8 cellular contexts compared by ENCODE assay signal in the genomic region with DNA sequence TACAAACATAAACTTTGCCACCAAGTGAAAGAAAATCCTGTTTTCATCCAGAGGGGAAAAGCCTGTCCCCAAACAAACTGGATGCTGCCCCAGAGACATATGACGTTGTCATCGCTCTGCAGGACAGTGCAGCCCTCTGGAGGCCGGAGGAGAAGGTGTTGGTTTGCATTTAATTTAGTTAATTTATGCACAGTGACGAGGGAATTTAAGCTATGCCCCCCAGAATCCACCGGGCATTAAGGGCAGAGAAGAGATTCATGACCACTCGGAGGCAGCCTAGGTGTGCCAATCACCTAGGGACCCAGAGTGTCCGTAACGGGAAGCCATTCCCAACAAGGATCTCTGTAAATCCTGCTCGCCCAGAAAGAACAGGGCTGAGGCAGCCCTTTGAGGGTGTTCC. TPM values are rescaled to one million over a fixed set of nuclear protein-coding genes. Genes with fewer than 3 reads are reported as not detected.
DNase-seq lines count a peak whose midpoint lies in the region; ATAC-seq, FAIRE-seq and TF ChIP-seq lines count a peak whose summit lies in the region.

No MANE protein-coding gene starts in this region.

- no peak overlapping the region for H3K4me3 Mint-ChIP-seq in activated CD4-positive, alpha-beta memory T cell treated with anti-CD3 and anti-CD28 coated beads, Interleukin-2, amount 10 ng/mL, durations not matched to agents 7 days and 5 days

- no peaks in the 10 kb centered on the region for H3F3A ChIP-seq in DOHH2 (ENCODE audit: control insufficient read depth, insufficient read depth)

- H3K4me3 ChIP-seq in DOHH2 (ENCODE audit: low read length) (no peak overlapping the region), IMR-90 (ENCODE audit: insufficient read depth, low read depth, low read length) (no peak overlapping the region), bronchial epithelial cell (ENCODE audit: low read depth, low read length) (peak overlapping the region; percentile 19), liver (ENCODE audit: low read depth in 1 of 3, low read length in 3 of 3) (peak overlapping the region in 2 of 3 donors; percentile 39 to 69)

- no peaks in the 10 kb centered on the region for H3K9me2 ChIP-seq in DOHH2 (replicated peaks; ENCODE audit: control insufficient read depth, low read length)

- H3K36me3 Mint-ChIP-seq in activated CD4-positive, alpha-beta memory T cell treated with anti-CD3 and anti-CD28 coated beads, Interleukin-2, amount 10 ng/mL, durations not matched to agents 7 days and 5 days (ENCODE audit: low read depth), result no peaks in the 10 kb centered on the region

- H3K27ac ChIP-seq in DOHH2 (ENCODE audit: low read depth, low read length) (no peak overlapping the region), IMR-90 (ENCODE audit: insufficient read depth, low read length) (no peak overlapping the region; the same call in 1 of the 2 replicates), liver (ENCODE audit: low read depth in 1 of 2, low read length in 2 of 2) (peak overlapping the region; percentile 83 to 86)

- H3K4me1 ChIP-seq in DOHH2 (ENCODE audit: control insufficient read depth, low read length), result peaks cover 37% of the 10 kb centered on the region
- peaks cover 23% of the 10 kb centered on the region for H3K4me1 ChIP-seq in IMR-90 (ENCODE audit: control insufficient read depth, insufficient read depth, low read length)
- H3K4me1 ChIP-seq in liver (ENCODE audit: control insufficient read depth in 4 of 4, insufficient read depth in 4 of 4, low read length in 3 of 4), result peaks cover 8 to 57% (median 31%) of the 10 kb centered on the region in 4 donors

- whole genome bisulfite sequencing in IMR-90 (ENCODE audit: extremely low coverage in 2 of 2, insufficient read length in 1 of 2), 2 experiments, result 55% methylated on average over 2 of the region's 9 CpGs; no CpG with 5 or more reads in 1 of the 2 experiments
- WGBS in liver, result 26% methylated on average over 9 of the region's 9 CpGs

- no peak overlapping the region for H2AK9ac ChIP-seq in IMR-90 (replicated peaks; ENCODE audit: low read depth, low read length, poor library complexity)

- H2BK15ac ChIP-seq in IMR-90 (ENCODE audit: low read depth, low read length), result no peak overlapping the region

- no peaks in the 10 kb centered on the region for H3K9me3 ChIP-seq in DOHH2 (ENCODE audit: control insufficient read depth, insufficient read depth, low read length)
- no peaks in the 10 kb centered on the region for H3K9me3 ChIP-seq in IMR-90 (ENCODE audit: control insufficient read depth, insufficient read depth, low read length)
- H3K9me3 ChIP-seq in liver (ENCODE audit: control insufficient read depth in 4 of 4, low read length in 3 of 4), result no peaks in the 10 kb centered on the region

- H3K14ac ChIP-seq in IMR-90 (replicated peaks; ENCODE audit: low read depth, low read length), result no peak overlapping the region

- TF ChIP-seq RAD21 in IMR-90 (IDR thresholded peaks at IDR 0.05; ENCODE audit: low read length) (peak; percentile 31; the same call in 1 of the 2 replicates), liver (IDR thresholded peaks at IDR 0.05) (peak; percentile 78 to 81)

- H3K4me1 Mint-ChIP-seq in activated CD4-positive, alpha-beta memory T cell treated with anti-CD3 and anti-CD28 coated beads, Interleukin-2, amount 10 ng/mL, durations not matched to agents 7 days and 5 days, result no peaks in the 10 kb centered on the region

- H4K91ac ChIP-seq in IMR-90 (ENCODE audit: insufficient read depth, low read depth, low read length), result no peak overlapping the region

- no peaks in the 10 kb centered on the region for H3K36me3 ChIP-seq in DOHH2 (ENCODE audit: control insufficient read depth, low read length)
- peaks cover 4% of the 10 kb centered on the region for H3K36me3 ChIP-seq in IMR-90 (ENCODE audit: control insufficient read depth, insufficient read depth, low read length)
- no peaks in the 10 kb centered on the region for H3K36me3 ChIP-seq in bronchial epithelial cell (ENCODE audit: control insufficient read depth, insufficient read depth, low read length)
- no peaks in the 10 kb centered on the region for H3K36me3 ChIP-seq in liver (ENCODE audit: control insufficient read depth in 4 of 4, insufficient read depth in 3 of 4, low read depth in 1 of 4, low read length in 3 of 4)

- H3K9ac ChIP-seq in IMR-90 (ENCODE audit: low read depth, low read length) (no peak overlapping the region), liver (ENCODE audit: low read depth in 1 of 2, low read length in 2 of 2) (peak overlapping the region; percentile 42 to 84)

- H3K9me1 ChIP-seq in IMR-90 (ENCODE audit: insufficient read depth, low read length), result peaks cover 17% of the 10 kb centered on the region

- H3K4ac ChIP-seq in IMR-90 (ENCODE audit: low read depth, low read length), result no peak overlapping the region

- no peak overlapping the region for H2BK120ac ChIP-seq in IMR-90 (ENCODE audit: low read depth, low read length)

- H3K9me3 Mint-ChIP-seq in activated CD4-positive, alpha-beta memory T cell treated with anti-CD3 and anti-CD28 coated beads, Interleukin-2, amount 10 ng/mL, durations not matched to agents 7 days and 5 days, result no peaks in the 10 kb centered on the region

- no peak overlapping the region for H3K27ac Mint-ChIP-seq in activated CD4-positive, alpha-beta memory T cell treated with anti-CD3 and anti-CD28 coated beads, Interleukin-2, amount 10 ng/mL, durations not matched to agents 7 days and 5 days

- no peak overlapping the region for H2AK5ac ChIP-seq in IMR-90 (ENCODE audit: low read depth, low read length)

- H3K79me2 ChIP-seq in DOHH2 (ENCODE audit: control insufficient read depth, low read length), result no peaks in the 10 kb centered on the region

- no peak for DNase-seq in IMR-90
- peak; percentile 46 for DNase-seq in bronchial epithelial cell (ENCODE audit: low read depth)
- no peak for DNase-seq in HTR-8/SVneo (ENCODE audit: insufficient read length, low spot score)
- no peak for DNase-seq in activated CD4-positive, alpha-beta memory T cell treated with anti-CD3 and anti-CD28 coated beads, Interleukin-2, amount 10 ng/mL, durations not matched to agents 7 days and 5 days
- no peak for DNase-seq in posterior vena cava (ENCODE audit: low spot score)
- DNase-seq in retina, result no peak

- no peak overlapping the region for H4K5ac ChIP-seq in IMR-90 (ENCODE audit: low read depth, low read length)

- H3K27me3 ChIP-seq in DOHH2 (ENCODE audit: control insufficient read depth, low read length) (no peaks in the 10 kb centered on the region), IMR-90 (ENCODE audit: control insufficient read depth, insufficient read depth, low read length) (no peaks in the 10 kb centered on the region), bronchial epithelial cell (ENCODE audit: control insufficient read depth, insufficient read depth, low read length) (no peaks in the 10 kb centered on the region), liver (ENCODE audit: control insufficient read depth in 4 of 4, insufficient read depth in 4 of 4, low read length in 3 of 4) (no peaks in the 10 kb centered on the region)

- no peak overlapping the region for H2BK20ac ChIP-seq in IMR-90 (ENCODE audit: low read depth, low read length)

- H3K56ac ChIP-seq in IMR-90 (ENCODE audit: extremely low read depth, insufficient read depth, low read length), result no peak overlapping the region

- POLR2A ChIA-PET in IMR-90 (lab: Charles Lee; ENCODE audit: unreplicated experiment), result interaction anchor here (0.6 kb wide), 1 partner anchor 46 kb away, joined by 9 read pairs; no protein-coding TSS in a partner anchor
- POLR2A ChIA-PET in activated CD4-positive, alpha-beta memory T cell treated with anti-CD3 and anti-CD28 coated beads, Interleukin-2, amount 10 ng/mL, durations not matched to agents 7 days and 5 days (lab: Charles Lee), result no interaction called here

- FAIRE-seq in bronchial epithelial cell (lab: Jason Lieb, UNC), result no peak
- FAIRE-seq in HTR-8/SVneo (lab: Jason Lieb, UNC), result no peak

- H3K27me3 Mint-ChIP-seq in activated CD4-positive, alpha-beta memory T cell treated with anti-CD3 and anti-CD28 coated beads, Interleukin-2, amount 10 ng/mL, durations not matched to agents 7 days and 5 days, result no peaks in the 10 kb centered on the region

- no peak overlapping the region for H2AFZ ChIP-seq in IMR-90 (replicated peaks; ENCODE audit: low read length, poor library complexity)

- TF ChIP-seq CTCF in DOHH2 (IDR thresholded peaks at IDR 0.05; ENCODE audit: low read depth, low read length, poor library complexity, severe bottlenecking) (peak; percentile 17), IMR-90 (conservative IDR thresholded peaks at IDR 0.05; ENCODE audit: low read depth, low read length) (peak; percentile 32; the same call in 1 of the 2 replicates), bronchial epithelial cell (IDR thresholded peaks at IDR 0.05; ENCODE audit: insufficient read depth, low read length, severe bottlenecking) (peak; percentile 51), liver (IDR thresholded peaks at IDR 0.05; ENCODE audit: low read depth, low read length, missing input control) (peak; percentile 58)

- no TSS peak for BruUV-seq in IMR-90 (replicated peaks; lab: Mats Ljungman, UMichigan)

- no peak overlapping the region for H4K8ac ChIP-seq in IMR-90 (ENCODE audit: low read depth in 2 of 2, low read length in 2 of 2)

- in situ Hi-C loops in IMR-90 (cut with MboI; ENCODE audit: low sequenced_read_pairs), result loop anchor here (25.0 kb wide), 1 partner anchor 228 kb away; no protein-coding TSS in a partner anchor

- CTCF ChIA-PET in IMR-90 (lab: Yijun Ruan, JAX), result interaction anchor here (1.0 to 1.3 kb wide), 4 partner anchors 11 to 43 kb away, joined by 3 to 5 read pairs (median 3); no protein-coding TSS in a partner anchor
- CTCF ChIA-PET in activated CD4-positive, alpha-beta memory T cell treated with anti-CD3 and anti-CD28 coated beads, Interleukin-2, amount 10 ng/mL, durations not matched to agents 7 days and 5 days (lab: Charles Lee), result no interaction called here

- peaks cover 5 to 67% of the 10 kb centered on the region in 2 experiments; a peak in 3 of 4 replicates for H3K79me1 ChIP-seq in IMR-90 (ENCODE audit: low read depth in 1 of 2, low read length in 2 of 2)

- H2BK5ac ChIP-seq in IMR-90 (ENCODE audit: low read depth, low read length, poor library complexity, severe bottlenecking), result no peak overlapping the region

- ATAC-seq in IMR-90 (ENCODE audit: low read depth), result peak; percentile 50

- no peaks in the 10 kb centered on the region for H4K20me1 ChIP-seq in DOHH2 (ENCODE audit: control insufficient read depth, insufficient read depth, low read depth, low read length)
- H4K20me1 ChIP-seq in IMR-90 (ENCODE audit: insufficient read depth, low read length), result peaks cover 27% of the 10 kb centered on the region

- no peak for TF ChIP-seq POLR2A in IMR-90 (IDR thresholded peaks at IDR 0.05; ENCODE audit: low read depth, low read length)

- dilution Hi-C loops in IMR-90 (cut with HindIII; ENCODE audit: low sequenced_read_pairs, unreplicated experiment), result no loop called here

- no peak overlapping the region for H3K18ac ChIP-seq in IMR-90 (ENCODE audit: low read depth, low read length)

- intact Hi-C loops in IMR-90 (cut with micrococcal nuclease), result loop anchor here (5.0 to 10.0 kb wide), 3 partner anchors 55 to 133 kb away; a partner anchor contains a TSS
- intact Hi-C loops in posterior vena cava (cut with DNase I), result no loop called here

- H3K4me2 ChIP-seq in DOHH2 (ENCODE audit: low read length) (no peak overlapping the region), IMR-90 (ENCODE audit: low read depth, low read length) (peak overlapping the region; percentile 63)

- no peak overlapping the region for H3K23ac ChIP-seq in IMR-90 (ENCODE audit: low read depth, low read length)

RNA-seq across cellular contexts. Expression of a gene that starts 45.1 kb away (rescaled TPM):
- total RNA-seq in IMR-90 (2012; rRNA removed) (3.0 and 3.6 TPM in 2 replicates), bronchial epithelial cell (4.1 and 5.0 TPM in 2 replicates), liver (1 to 10 TPM; 2.8 to 3.6 TPM), posterior vena cava (1 to 10 TPM; 4.2 to 7.4 TPM)
- polyA plus RNA-seq in IMR-90 (2012; rRNA removed) (10.4 and 11.2 TPM in 2 replicates), liver (1 to 10 TPM; 1.9 to 2.7 TPM)
- polyA plus RNA-seq in IMR-90 (2012; cell fraction: cytosol; rRNA removed), result 4.6 and 6.5 TPM in 2 replicates
- 41.6 and 58.2 TPM in 2 replicates for polyA plus RNA-seq in IMR-90 (2012; cell fraction: nucleus; rRNA removed; ENCODE audit: low replicate concordance)
- 1 to 10 TPM; 2.5 to 2.8 TPM for total RNA-seq in activated CD4-positive, alpha-beta memory T cell treated with anti-CD3 and anti-CD28 coated beads, Interleukin-2, amount 10 ng/mL, durations not matched to agents 7 days and 5 days

Comparison
In these comparisons a context has a peak if more than half of its experiments do, and no peak if none do; other contexts are left out.
1. H3K27ac ChIP-seq: peak in liver (2 of 2); none in DOHH2 (single experiment) and IMR-90 (single experiment).
2. H3K4me3 ChIP-seq: peak in bronchial epithelial cell (single experiment) and liver (2 of 3); none in DOHH2 (single experiment) and IMR-90 (single experiment).
3. Peak in every context shown above with its lines, with median percentiles within 50 percentile points of each other: CTCF ChIP-seq.